ENCODE assay signal across 1 cellular context in the genomic region with DNA sequence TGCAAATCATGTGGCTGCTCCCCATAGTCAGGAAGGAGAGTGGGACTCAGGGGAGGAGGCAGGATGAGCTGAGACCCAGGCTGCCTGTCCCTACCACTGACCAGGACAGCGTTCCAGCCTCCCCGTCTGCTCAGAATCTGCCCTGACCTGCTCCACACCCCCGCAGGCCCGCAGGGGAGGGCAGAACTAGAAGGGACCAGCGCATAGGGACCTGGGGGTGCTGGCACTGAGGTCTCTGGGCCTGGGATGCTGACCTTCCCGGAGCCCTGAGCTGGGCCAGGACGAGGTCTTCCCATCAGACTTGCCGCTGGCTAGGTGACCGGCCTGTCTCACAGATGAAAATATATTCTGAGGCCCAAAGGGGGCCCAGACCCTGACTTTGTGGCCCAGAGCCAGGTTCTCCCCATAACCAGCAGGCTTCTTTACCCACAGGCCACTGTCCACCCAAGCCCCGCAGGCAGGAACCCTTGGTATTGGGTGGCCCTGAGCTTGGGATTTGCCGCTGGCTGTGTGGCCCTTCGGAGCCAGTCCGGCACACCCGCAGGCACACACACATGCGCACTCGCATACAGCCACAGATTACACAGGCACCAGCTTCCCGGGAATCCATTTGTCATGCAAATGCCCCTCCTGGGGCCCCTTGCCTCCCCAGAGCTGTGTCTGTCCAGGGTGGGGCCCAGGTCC.
TF ChIP-seq lines count a peak whose summit lies in the region.

No MANE protein-coding gene starts in this region.

TF ChIP-seq in HCT116, 20 proteins besides CTCF, POLR2A, EP300 and RAD21:
- no peak for TF ChIP-seq CBX3 (IDR thresholded peaks at IDR 0.05; ENCODE audit: low read depth)
